Comparison of ENCODE assay signal across 11 cellular contexts in the genomic region with DNA sequence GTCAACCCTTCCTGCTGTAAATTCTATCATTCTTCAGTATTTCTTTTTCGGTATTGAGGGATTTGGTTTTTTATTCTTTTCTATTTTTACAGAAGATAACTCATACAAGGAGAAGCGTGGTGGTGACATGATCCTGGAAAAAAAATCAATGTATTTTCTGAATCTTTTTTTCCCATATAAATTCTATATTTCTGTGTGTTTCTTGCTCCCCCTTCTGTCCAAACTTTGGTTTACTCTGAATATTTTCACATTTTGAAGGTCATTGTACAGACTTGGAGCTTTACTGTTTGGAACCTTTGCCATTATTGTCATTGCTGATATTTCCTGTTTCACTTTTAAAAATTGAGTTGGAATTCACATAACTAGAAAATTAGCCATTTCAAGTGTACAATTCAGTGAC.
DNase-seq lines count a peak whose midpoint lies in the region; ATAC-seq and TF ChIP-seq lines count a peak whose summit lies in the region.
"Had no signal": no experiment of that assay in that cellular context is flagged by ENCODE, and none has a peak within 500 bp of the region (broad histone marks: within the 10 kb centered on the region; RNA-seq: fewer than 3 reads in every experiment).

No MANE protein-coding gene starts in this region.

- H3K36me3 Mint-ChIP-seq in natural killer cell, result no peaks in the 10 kb centered on the region

- no peaks in the 10 kb centered on the region for H3K4me1 Mint-ChIP-seq in natural killer cell

- H3K27me3 ChIP-seq in cardiac muscle cell (no peaks in the 10 kb centered on the region), right atrium auricular region (no peaks in the 10 kb centered on the region), vagina (no peaks in the 10 kb centered on the region)

- intact Hi-C loops in Right ventricle myocardium inferior (cut with DNase I) (loop anchor here (5.0 kb wide), 1 partner anchor 600 kb away; no protein-coding TSS in a partner anchor), vagina (cut with DNase I) (no loop called here), natural killer cell (cut with micrococcal nuclease) (no loop called here)

- H3K27ac Mint-ChIP-seq in natural killer cell, result no peak overlapping the region
- H3K27ac Mint-ChIP-seq: stimulated activated naive CD8-positive, alpha-beta T cell treated with anti-CD3 and anti-CD28 coated beads, Interleukin-15, Interleukin-2, amounts not matched to agents 100 ng/mL and 50 ng/mL, for 24 hours had no signal

- TF ChIP-seq CTCF in cardiac muscle cell (IDR thresholded peaks at IDR 0.05; ENCODE audit: low read depth, low read length) (peak; percentile 44), right atrium auricular region (IDR thresholded peaks at IDR 0.05) (peak; percentile 11 to 54), vagina (IDR thresholded peaks at IDR 0.05) (peak in 1 of 3 experiments; percentile 44), natural killer cell (IDR thresholded peaks at IDR 0.05) (no peak)

- H3K9me3 Mint-ChIP-seq in natural killer cell, result no peaks in the 10 kb centered on the region
- H3K9me3 Mint-ChIP-seq: stimulated activated naive CD8-positive, alpha-beta T cell treated with anti-CD3 and anti-CD28 coated beads, Interleukin-15, Interleukin-2, amounts not matched to agents 100 ng/mL and 50 ng/mL, for 24 hours had no signal

- peaks cover 5 to 25% of the 10 kb centered on the region in 2 donors for H3K27me3 Mint-ChIP-seq in natural killer cell (ENCODE audit: low read depth in 2 of 2)

- no peaks in the 10 kb centered on the region for H3K36me3 ChIP-seq in cardiac muscle cell
- H3K36me3 ChIP-seq in right atrium auricular region, result no peaks in the 10 kb centered on the region
- H3K36me3 ChIP-seq in vagina, result no peaks in the 10 kb centered on the region

- no peaks in the 10 kb centered on the region for H3K9me3 ChIP-seq in cardiac muscle cell (ENCODE audit: low read depth)
- H3K9me3 ChIP-seq in right atrium auricular region, result no peaks in the 10 kb centered on the region
- H3K9me3 ChIP-seq in vagina, result no peaks in the 10 kb centered on the region

- H3K4me1 ChIP-seq in cardiac muscle cell (ENCODE audit: low read depth) (peaks cover 34% of the 10 kb centered on the region), right atrium auricular region (peaks cover 0 to 6% of the 10 kb centered on the region in 2 donors), vagina (no peaks in the 10 kb centered on the region)

- ATAC-seq in Right ventricle myocardium inferior, result no peak
- peak; percentile 76 for ATAC-seq in SK-N-SH treated with all-trans-retinoic acid at 6 μM for 48 hours
- no peak for ATAC-seq in HG03460 (IDR thresholded peaks at IDR 0.05; ENCODE audit: unreplicated experiment)
- no peak for ATAC-seq in natural killer cell

- no peak for TF ChIP-seq POLR2A in vagina (IDR thresholded peaks at IDR 0.05)

- DNase-seq in cardiac muscle cell (ENCODE audit: low read depth in 1 of 2, low spot score in 1 of 2) (peak in 1 of 2 donors; percentile 60), Right ventricle myocardium inferior (ENCODE audit: missing footprints) (no peak), right atrium auricular region (ENCODE audit: low spot score) (no peak), vagina (ENCODE audit: extremely low spot score in 2 of 2) (no peak), natural killer cell (no peak)
- DNase-seq in activated CD8-positive, alpha-beta memory T cell treated with anti-CD3 and anti-CD28 coated beads for 24 hours, result no peak
- DNase-seq: GF-D8, left cardiac atrium had no signal

- H3K4me3 ChIP-seq in cardiac muscle cell (no peak overlapping the region), right atrium auricular region (no peak overlapping the region), vagina (no peak overlapping the region)

- H3K4me3 Mint-ChIP-seq in natural killer cell, result no peak overlapping the region
- H3K4me3 Mint-ChIP-seq: stimulated activated naive CD8-positive, alpha-beta T cell treated with anti-CD3 and anti-CD28 coated beads, Interleukin-15, Interleukin-2, amounts not matched to agents 100 ng/mL and 50 ng/mL, for 24 hours had no signal

- H3K27ac ChIP-seq in cardiac muscle cell (peak overlapping the region; percentile 82), right atrium auricular region (peak overlapping the region in 1 of 2 donors; percentile 43), vagina (peak overlapping the region; percentile 53)

TF ChIP-seq in SK-N-SH treated with all-trans-retinoic acid at 6 μM for 48 hours, 23 proteins besides CTCF, POLR2A, EP300 and RAD21:
- TF ChIP-seq ZNF8 (CRISPR knock-in tag; IDR thresholded peaks at IDR 0.05) (no peak), PPARA (CRISPR knock-in tag; IDR thresholded peaks at IDR 0.05; ENCODE audit: borderline replicate concordance) (no peak), ISL1 (CRISPR knock-in tag; IDR thresholded peaks at IDR 0.05) (no peak), TCF4 (CRISPR knock-in tag; IDR thresholded peaks at IDR 0.05; ENCODE audit: borderline replicate concordance) (no peak), CSDC2 (CRISPR knock-in tag; IDR thresholded peaks at IDR 0.05) (no peak), ARNTL (CRISPR knock-in tag; IDR thresholded peaks at IDR 0.05; ENCODE audit: borderline replicate concordance, low read depth) (no peak), TOX (CRISPR knock-in tag; IDR thresholded peaks at IDR 0.05; ENCODE audit: borderline replicate concordance) (no peak), ZFP30 (CRISPR knock-in tag; IDR thresholded peaks at IDR 0.05) (no peak), BACH2 (CRISPR knock-in tag; IDR thresholded peaks at IDR 0.05; ENCODE audit: borderline replicate concordance) (no peak), ZNF565 (CRISPR knock-in tag; conservative IDR thresholded peaks at IDR 0.05; ENCODE audit: low read depth) (no peak)
- TF ChIP-seq, protein P1, sequence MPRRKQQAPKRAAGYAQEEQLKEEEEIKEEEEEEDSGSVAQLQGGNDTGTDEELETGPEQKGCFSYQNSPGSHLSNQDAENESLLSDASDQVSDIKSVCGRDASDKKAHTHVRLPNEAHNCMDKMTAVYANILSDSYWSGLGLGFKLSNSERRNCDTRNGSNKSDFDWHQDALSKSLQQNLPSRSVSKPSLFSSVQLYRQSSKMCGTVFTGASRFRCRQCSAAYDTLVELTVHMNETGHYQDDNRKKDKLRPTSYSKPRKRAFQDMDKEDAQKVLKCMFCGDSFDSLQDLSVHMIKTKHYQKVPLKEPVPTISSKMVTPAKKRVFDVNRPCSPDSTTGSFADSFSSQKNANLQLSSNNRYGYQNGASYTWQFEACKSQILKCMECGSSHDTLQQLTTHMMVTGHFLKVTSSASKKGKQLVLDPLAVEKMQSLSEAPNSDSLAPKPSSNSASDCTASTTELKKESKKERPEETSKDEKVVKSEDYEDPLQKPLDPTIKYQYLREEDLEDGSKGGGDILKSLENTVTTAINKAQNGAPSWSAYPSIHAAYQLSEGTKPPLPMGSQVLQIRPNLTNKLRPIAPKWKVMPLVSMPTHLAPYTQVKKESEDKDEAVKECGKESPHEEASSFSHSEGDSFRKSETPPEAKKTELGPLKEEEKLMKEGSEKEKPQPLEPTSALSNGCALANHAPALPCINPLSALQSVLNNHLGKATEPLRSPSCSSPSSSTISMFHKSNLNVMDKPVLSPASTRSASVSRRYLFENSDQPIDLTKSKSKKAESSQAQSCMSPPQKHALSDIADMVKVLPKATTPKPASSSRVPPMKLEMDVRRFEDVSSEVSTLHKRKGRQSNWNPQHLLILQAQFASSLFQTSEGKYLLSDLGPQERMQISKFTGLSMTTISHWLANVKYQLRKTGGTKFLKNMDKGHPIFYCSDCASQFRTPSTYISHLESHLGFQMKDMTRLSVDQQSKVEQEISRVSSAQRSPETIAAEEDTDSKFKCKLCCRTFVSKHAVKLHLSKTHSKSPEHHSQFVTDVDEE (CRISPR knock-in tag; IDR thresholded peaks at IDR 0.05), result no peak
- TF ChIP-seq, protein P2, sequence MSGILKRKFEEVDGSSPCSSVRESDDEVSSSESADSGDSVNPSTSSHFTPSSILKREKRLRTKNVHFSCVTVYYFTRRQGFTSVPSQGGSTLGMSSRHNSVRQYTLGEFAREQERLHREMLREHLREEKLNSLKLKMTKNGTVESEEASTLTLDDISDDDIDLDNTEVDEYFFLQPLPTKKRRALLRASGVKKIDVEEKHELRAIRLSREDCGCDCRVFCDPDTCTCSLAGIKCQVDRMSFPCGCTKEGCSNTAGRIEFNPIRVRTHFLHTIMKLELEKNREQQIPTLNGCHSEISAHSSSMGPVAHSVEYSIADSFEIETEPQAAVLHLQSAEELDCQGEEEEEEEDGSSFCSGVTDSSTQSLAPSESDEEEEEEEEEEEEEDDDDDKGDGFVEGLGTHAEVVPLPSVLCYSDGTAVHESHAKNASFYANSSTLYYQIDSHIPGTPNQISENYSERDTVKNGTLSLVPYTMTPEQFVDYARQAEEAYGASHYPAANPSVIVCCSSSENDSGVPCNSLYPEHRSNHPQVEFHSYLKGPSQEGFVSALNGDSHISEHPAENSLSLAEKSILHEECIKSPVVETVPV (CRISPR knock-in tag; IDR thresholded peaks at IDR 0.05), result no peak
- TF ChIP-seq, protein P3, sequence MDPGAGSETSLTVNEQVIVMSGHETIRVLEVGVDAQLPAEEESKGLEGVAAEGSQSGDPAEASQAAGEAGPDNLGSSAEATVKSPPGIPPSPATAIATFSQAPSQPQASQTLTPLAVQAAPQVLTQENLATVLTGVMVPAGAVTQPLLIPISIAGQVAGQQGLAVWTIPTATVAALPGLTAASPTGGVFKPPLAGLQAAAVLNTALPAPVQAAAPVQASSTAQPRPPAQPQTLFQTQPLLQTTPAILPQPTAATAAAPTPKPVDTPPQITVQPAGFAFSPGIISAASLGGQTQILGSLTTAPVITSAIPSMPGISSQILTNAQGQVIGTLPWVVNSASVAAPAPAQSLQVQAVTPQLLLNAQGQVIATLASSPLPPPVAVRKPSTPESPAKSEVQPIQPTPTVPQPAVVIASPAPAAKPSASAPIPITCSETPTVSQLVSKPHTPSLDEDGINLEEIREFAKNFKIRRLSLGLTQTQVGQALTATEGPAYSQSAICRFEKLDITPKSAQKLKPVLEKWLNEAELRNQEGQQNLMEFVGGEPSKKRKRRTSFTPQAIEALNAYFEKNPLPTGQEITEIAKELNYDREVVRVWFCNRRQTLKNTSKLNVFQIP (CRISPR knock-in tag; IDR thresholded peaks at IDR 0.05; ENCODE audit: borderline replicate concordance, low read depth), result no peak
- TF ChIP-seq, protein P4, sequence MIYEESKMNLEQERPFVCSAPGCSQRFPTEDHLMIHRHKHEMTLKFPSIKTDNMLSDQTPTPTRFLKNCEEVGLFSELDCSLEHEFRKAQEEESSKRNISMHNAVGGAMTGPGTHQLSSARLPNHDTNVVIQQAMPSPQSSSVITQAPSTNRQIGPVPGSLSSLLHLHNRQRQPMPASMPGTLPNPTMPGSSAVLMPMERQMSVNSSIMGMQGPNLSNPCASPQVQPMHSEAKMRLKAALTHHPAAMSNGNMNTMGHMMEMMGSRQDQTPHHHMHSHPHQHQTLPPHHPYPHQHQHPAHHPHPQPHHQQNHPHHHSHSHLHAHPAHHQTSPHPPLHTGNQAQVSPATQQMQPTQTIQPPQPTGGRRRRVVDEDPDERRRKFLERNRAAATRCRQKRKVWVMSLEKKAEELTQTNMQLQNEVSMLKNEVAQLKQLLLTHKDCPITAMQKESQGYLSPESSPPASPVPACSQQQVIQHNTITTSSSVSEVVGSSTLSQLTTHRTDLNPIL (CRISPR knock-in tag; IDR thresholded peaks at IDR 0.05; ENCODE audit: low read depth), result no peak
TF ChIP-seq in SK-N-SH treated with all-trans-retinoic acid at 6 μM for 48 hours: peak in this region for 0.
